In genomic region chr11:70517203-70517602, GRCh38 we compare ENCODE assay signal across 31 cellular contexts.
"Had no signal": no experiment of that assay in that cellular context is flagged by ENCODE, and none has a peak within 500 bp of the region (broad histone marks: within the 10 kb centered on the region; RNA-seq: fewer than 3 reads in every experiment).

No MANE protein-coding gene starts in this region.

- H3K27ac ChIP-seq: brain microvascular endothelial cell had no signal

- H3K9me2 ChIP-seq: SK-N-SH had no signal

- H3K9ac ChIP-seq: SK-N-SH had no signal

- H3K9me3 ChIP-seq: SK-N-SH had no signal

- ATAC-seq: activated naive CD4-positive, alpha-beta T cell treated with anti-CD3 and anti-CD28 coated beads, Interleukin-2, amount 50 U/mL, for 72 hours; activated T-cell treated with anti-CD3 and anti-CD28 coated beads, Interleukin-2, amount 50 U/mL, for 4 hours had no signal

- H3K4me3 ChIP-seq: SJSA1 had no signal

- H3K4me2 ChIP-seq: SK-N-SH had no signal

- H3K36me3 ChIP-seq: brain microvascular endothelial cell, MG63, SJSA1 had no signal

- H3K27me3 ChIP-seq: brain microvascular endothelial cell, MG63, SJSA1 had no signal

- DNase-seq: activated B cell treated with CpG ODN at 0.5 μM for 24 hours; activated CD4-positive, alpha-beta memory T cell treated with anti-CD3 and anti-CD28 coated beads for 36 hours; activated CD4-positive, alpha-beta T cell treated with anti-CD3 and anti-CD28 coated beads for 4 hours; activated CD4-positive, alpha-beta T cell treated with anti-CD3 and anti-CD28 coated beads, Interleukin-2, amount 50 U/mL, for 1 hour; activated CD4-positive, CD25-positive, alpha-beta regulatory T cell treated with anti-CD3 and anti-CD28 coated beads, Interleukin-2, amount 50 U/mL, for 72 hours; activated CD8-positive, alpha-beta memory T cell treated with anti-CD3 and anti-CD28 coated beads, Interleukin-2, amount 50 U/mL, for 4 hours; activated gamma-delta T cell treated with Interleukin-2 at 50 U/mL for 16 hours; activated naive CD4-positive, alpha-beta T cell treated with anti-CD3 and anti-CD28 coated beads for 36 hours; activated T-cell treated with anti-CD3 and anti-CD28 coated beads for 4 hours; activated T-cell treated with anti-CD3 and anti-CD28 coated beads, Interleukin-2, amount 50 U/mL, for 4 hours; anterior cingulate cortex; brain microvascular endothelial cell; central memory CD4-positive, alpha-beta T cell; Karpas-422; KBM-7; MG63; MV-4-11; NCI-H1092; NCI-H1436 treated with DMSO at 0.1 percent for 48 hours; NCI-H1694 treated with DMSO at 0.1 percent for 48 hours; NCI-H2029; NCI-H2107; NCI-H2171; NCI-H510A; NCI-H526; NCI-H748 treated with DMSO at 0.1 percent for 48 hours; NK-92 treated with Interleukin-12 subunit alpha and Interleukin-12 subunit beta, amount 100 ng/mL, for 24 hours; SHP77 treated with DMSO at 0.1 percent for 48 hours had no signal
